Comparison of ENCODE assay signal across 9 cellular contexts in the genomic region with DNA sequence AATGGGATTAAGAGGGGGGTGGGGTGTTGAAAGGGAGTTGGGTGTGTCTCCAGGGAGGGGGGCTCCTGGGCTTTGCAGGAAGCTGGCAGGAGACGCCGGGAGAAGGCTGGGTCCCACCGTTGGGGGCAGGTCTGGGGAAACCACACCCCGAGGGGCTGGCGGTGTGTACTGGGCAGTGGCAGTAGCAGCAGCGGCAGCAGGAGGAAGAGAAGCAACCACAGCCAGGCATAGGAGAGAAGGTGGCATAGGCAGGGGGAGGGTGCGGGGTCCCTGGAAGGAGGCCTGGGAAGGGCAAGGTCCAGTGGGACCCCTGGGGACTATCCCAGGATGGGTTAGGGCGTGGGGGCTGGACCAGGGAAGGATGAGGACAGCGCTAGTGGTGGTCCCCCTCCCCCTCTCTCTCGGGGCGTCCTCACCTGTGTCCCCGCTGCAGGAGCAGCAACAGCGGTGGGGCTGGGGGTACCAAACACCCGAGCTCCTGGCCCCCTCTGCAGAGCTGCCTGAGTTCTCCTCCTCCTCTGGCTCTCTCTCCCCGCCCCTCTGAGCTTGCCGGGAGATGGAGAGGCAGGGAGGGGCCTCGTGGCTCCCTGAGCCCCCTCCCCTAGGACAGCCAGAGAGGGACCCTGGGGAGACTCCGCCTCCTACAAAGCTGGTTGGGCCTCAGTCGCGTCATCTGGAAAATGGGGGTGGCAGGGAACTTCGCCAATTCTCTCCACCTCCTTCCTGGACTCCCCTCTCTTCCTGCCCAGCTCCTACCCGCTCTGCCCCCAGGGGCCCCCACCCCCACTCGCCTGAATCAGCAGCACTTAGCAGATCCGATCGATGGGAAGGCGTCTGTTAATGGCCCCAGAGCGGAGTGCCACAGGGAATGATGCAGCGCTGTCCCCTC. TPM values are rescaled to one million over a fixed set of nuclear protein-coding genes. Genes with fewer than 3 reads are reported as not detected.
DNase-seq lines count a peak whose midpoint lies in the region; ATAC-seq and TF ChIP-seq lines count a peak whose summit lies in the region.
"Had no signal": no experiment of that assay in that cellular context is flagged by ENCODE, and none has a peak within 500 bp of the region (broad histone marks: within the 10 kb centered on the region; RNA-seq: fewer than 3 reads in every experiment).

TSS of gene KCND1 (minus strand) at position 520 of the 889 bp plus-strand sequence. CDS start 1,573 bp downstream, outside the sequence.

- H3K36me3 ChIP-seq in fibroblast of lung (ENCODE audit: control insufficient read depth, insufficient read depth, low read length): no peaks in the 10 kb centered on the region
- H3K36me3 ChIP-seq in naive thymus-derived CD4-positive, alpha-beta T cell (ENCODE audit: control insufficient read depth in 2 of 3, insufficient read depth in 3 of 3, low read length in 3 of 3): peaks cover 0 to 22% (median 0%) of the 10 kb centered on the region in 3 experiments

- no peak for DNase-seq in activated CD4-positive, CD25-positive, alpha-beta regulatory T cell (lab: John Stamatoyannopoulos, UW)
- peak; percentile 25 for DNase-seq in SW480 (ENCODE audit: low spot score)
- DNase-seq in fibroblast of lung (ENCODE audit: low read depth in 2 of 2): peak; percentile 39 to 75
- DNase-seq in naive thymus-derived CD4-positive, alpha-beta T cell: no peak
- no peak for DNase-seq in NCI-H128 (lab: John Stamatoyannopoulos, UW; ENCODE audit: unreplicated experiment)
- no peak for DNase-seq in DMS153 treated with DMSO at 0.1 percent for 48 hours (lab: John Stamatoyannopoulos, UW; ENCODE audit: unreplicated experiment)
- DNase-seq in globus pallidus (ENCODE audit: low spot score): no peak

- H3K9me3 ChIP-seq in fibroblast of lung (ENCODE audit: control insufficient read depth, insufficient read depth, low read depth, low read length): no peaks in the 10 kb centered on the region
- H3K9me3 ChIP-seq in naive thymus-derived CD4-positive, alpha-beta T cell (ENCODE audit: control insufficient read depth in 2 of 3, low read length in 3 of 3): no peaks in the 10 kb centered on the region

- peak within 1 kb of the TSS in 9 of 10 donors; percentile 12 to 72 (median 57) for H3K4me3 Mint-ChIP-seq in naive thymus-derived CD4-positive, alpha-beta T cell

- H3K9me3 Mint-ChIP-seq in naive thymus-derived CD4-positive, alpha-beta T cell: peaks cover 0 to 5% (median 0%) of the 10 kb centered on the region in 11 donors

- H3K36me3 Mint-ChIP-seq in naive thymus-derived CD4-positive, alpha-beta T cell: peaks cover 5 to 16% (median 9%) of the 10 kb centered on the region in 5 donors

- no peak within 1 kb of the TSS for H2AFZ ChIP-seq in fibroblast of lung (ENCODE audit: low read length)

- peak within 1 kb of the TSS in 2 of 4 experiments; percentile 50 to 55 for H3K4me3 ChIP-seq in fibroblast of lung (replicated peaks in 1 of 4; ENCODE audit: control extremely low read depth in 1 of 4, insufficient read depth in 1 of 4, low read depth in 3 of 4, low read length in 4 of 4)
- H3K4me3 ChIP-seq in naive thymus-derived CD4-positive, alpha-beta T cell (ENCODE audit: low read length): peak within 1 kb of the TSS; percentile 30

- POLR2A ChIA-PET in naive thymus-derived CD4-positive, alpha-beta T cell (lab: Charles Lee): interaction anchor here (0.5 to 1.6 kb wide), 6 partner anchors 10 to 72 kb away, joined by 3 to 14 read pairs (median 4); partner anchors contain the start of genes GRIPAP1 and OTUD5

- peak within 1 kb of the TSS in 3 of 9 donors; percentile 11 to 45 (median 21) for H3K27ac Mint-ChIP-seq in naive thymus-derived CD4-positive, alpha-beta T cell

- H4K20me1 ChIP-seq in fibroblast of lung (ENCODE audit: control insufficient read depth, extremely low read depth, insufficient read depth, low read length): no peaks in the 10 kb centered on the region

- ATAC-seq in activated CD4-positive, CD25-positive, alpha-beta regulatory T cell treated with anti-CD3 and anti-CD28 coated beads, Interleukin-2, amount 50 U/mL, for 24 hours: peak; percentile 18 to 25
- no peak for ATAC-seq in naive thymus-derived CD4-positive, alpha-beta T cell

- intact Hi-C loops in naive thymus-derived CD4-positive, alpha-beta T cell (cut with micrococcal nuclease): loop anchor here (1.0 to 10.0 kb wide), 4 partner anchors 72 to 148 kb away; partner anchors contain the start of gene TFE3 (in 1 of the 2)

- H3K4me2 ChIP-seq in fibroblast of lung (ENCODE audit: extremely low read depth, insufficient read depth, low read length): peak within 1 kb of the TSS; percentile 51

- no peak for TF ChIP-seq CTCF in fibroblast of lung (conservative IDR thresholded peaks at IDR 0.05 in 1 of 2, IDR thresholded peaks at IDR 0.05 in 1 of 2; ENCODE audit: low read depth in 1 of 2, low read length in 2 of 2)

- no peak within 1 kb of the TSS for H3K9ac ChIP-seq in fibroblast of lung (ENCODE audit: insufficient read depth, low read length)

- H3K4me1 ChIP-seq in fibroblast of lung (ENCODE audit: control insufficient read depth, extremely low read depth, insufficient read depth, low read length): peaks cover 2% of the 10 kb centered on the region
- H3K4me1 ChIP-seq in naive thymus-derived CD4-positive, alpha-beta T cell (ENCODE audit: control insufficient read depth in 2 of 2, insufficient read depth in 2 of 2, low read length in 2 of 2): peaks cover 0 to 8% of the 10 kb centered on the region in 2 donors

- H3K27me3 Mint-ChIP-seq in naive thymus-derived CD4-positive, alpha-beta T cell: no peaks in the 10 kb centered on the region

- H3K4me1 Mint-ChIP-seq in naive thymus-derived CD4-positive, alpha-beta T cell: peaks cover 6 to 17% (median 12%) of the 10 kb centered on the region in 7 donors

- no peaks in the 10 kb centered on the region for H3K27me3 ChIP-seq in fibroblast of lung (ENCODE audit: control insufficient read depth, insufficient read depth, low read length)
- H3K27me3 ChIP-seq in naive thymus-derived CD4-positive, alpha-beta T cell (ENCODE audit: control insufficient read depth in 2 of 2, insufficient read depth in 2 of 2, low read length in 2 of 2): no peaks in the 10 kb centered on the region

- H3K27ac ChIP-seq in fibroblast of lung (ENCODE audit: insufficient read depth, low read length): no peak within 1 kb of the TSS
- H3K27ac ChIP-seq in naive thymus-derived CD4-positive, alpha-beta T cell (ENCODE audit: low read depth, low read length): no peak within 1 kb of the TSS
- H3K27ac ChIP-seq: VCaP had no signal

- CTCF ChIA-PET in naive thymus-derived CD4-positive, alpha-beta T cell (lab: Charles Lee): interaction anchor here (1.0 to 1.4 kb wide), 2 partner anchors 12 to 149 kb away, joined by 3 read pairs; no protein-coding TSS in a partner anchor

- no peaks in the 10 kb centered on the region for H3K79me2 ChIP-seq in fibroblast of lung (ENCODE audit: control insufficient read depth, insufficient read depth, low read length)

RNA-seq across cellular contexts. Expression of gene KCND1, which starts in this region (rescaled TPM):
- 0.77 and 1.3 TPM in 2 replicates for total RNA-seq in fibroblast of lung
- 0.25 and 0.41 TPM in 2 replicates for polyA plus RNA-seq in fibroblast of lung
- 0.69 and 1.4 TPM in 2 replicates for polyA plus RNA-seq in fibroblast of lung (2012)
- 1.6 and 4.3 TPM in 2 replicates for polyA minus RNA-seq in fibroblast of lung (ENCODE audit: low replicate concordance)
- total RNA-seq in naive thymus-derived CD4-positive, alpha-beta T cell: 1 to 10 TPM; 1.4 to 5.8 (median 2.3) TPM
- polyA plus RNA-seq in naive thymus-derived CD4-positive, alpha-beta T cell: under 1 TPM in 1 of 2 donors, not detected in 1; 0.07 TPM

Comparison
In these comparisons a context has a peak if more than half of its experiments do, and no peak if none do; other contexts are left out.
1. DNase-seq: peak in SW480 (single experiment) and fibroblast of lung (2 of 2); none in activated CD4-positive, CD25-positive, alpha-beta regulatory T cell (0 of 4), naive thymus-derived CD4-positive, alpha-beta T cell (0 of 9), NCI-H128 (single experiment), DMS153 treated with DMSO at 0.1 percent for 48 hours (single experiment) and globus pallidus (single experiment).